In genomic region chr5:132260714-132261615, GRCh38 we compare ENCODE assay signal across 9 cellular contexts. TPM values are rescaled to one million over a fixed set of nuclear protein-coding genes. Genes with fewer than 3 reads are reported as not detected.
DNase-seq lines count a peak whose midpoint lies in the region; ATAC-seq and TF ChIP-seq lines count a peak whose summit lies in the region.
"Had no signal": no experiment of that assay in that cellular context is flagged by ENCODE, and none has a peak within 500 bp of the region (broad histone marks: within the 10 kb centered on the region; RNA-seq: fewer than 3 reads in every experiment).

No MANE protein-coding gene starts in this region.

- H3K36me3 ChIP-seq in right atrium auricular region: peaks cover 3% of the 10 kb centered on the region

- H3K9me3 ChIP-seq in right atrium auricular region: no peaks in the 10 kb centered on the region

- no peaks in the 10 kb centered on the region for H3K9me3 Mint-ChIP-seq in activated naive CD4-positive, alpha-beta T cell treated with anti-CD3 and anti-CD28 coated beads, Interleukin-2, amount 50 U/mL, for 72 hours

- no peaks in the 10 kb centered on the region for H3K27me3 ChIP-seq in right atrium auricular region

- no peaks in the 10 kb centered on the region for H3K36me3 Mint-ChIP-seq in activated naive CD4-positive, alpha-beta T cell treated with anti-CD3 and anti-CD28 coated beads, Interleukin-2, amount 50 U/mL, for 72 hours

- DNase-seq in HK-2 (ENCODE audit: unreplicated experiment) (peak; percentile 66), right atrium auricular region (ENCODE audit: low spot score) (peak; percentile 76), NCI-H446 (lab: John Stamatoyannopoulos, UW) (no peak), GDM1 (lab: John Stamatoyannopoulos, UW) (no peak), DMS153 treated with DMSO at 0.1 percent for 48 hours (lab: John Stamatoyannopoulos, UW; ENCODE audit: unreplicated experiment) (no peak)
- DNase-seq in activated naive CD4-positive, alpha-beta T cell treated with anti-CD3 and anti-CD28 coated beads, Interleukin-2, amount 50 U/mL, for 72 hours (ENCODE audit: low spot score in 2 of 2): peak; percentile 40 to 51
- peak; percentile 39 for DNase-seq in stimulated activated CD4-positive, alpha-beta T cell treated with anti-CD3 and anti-CD28 coated beads, Interleukin-4, amount 100 ng/mL, for 1 hour

- peaks cover 0 to 92% of the 10 kb centered on the region in 2 donors for H3K4me1 ChIP-seq in right atrium auricular region

- ATAC-seq in GM18868 (IDR thresholded peaks at IDR 0.05; ENCODE audit: unreplicated experiment): peak; percentile 68
- ATAC-seq in activated naive CD4-positive, alpha-beta T cell treated with anti-CD3 and anti-CD28 coated beads, Interleukin-2, amount 50 U/mL, for 72 hours: peak; percentile 43 to 77
- ATAC-seq: Panc1 had no signal

- H3K27ac ChIP-seq in right atrium auricular region: peak overlapping the region; percentile 93

- no peak for TF ChIP-seq CTCF in right atrium auricular region (IDR thresholded peaks at IDR 0.05)

- H3K27ac Mint-ChIP-seq in activated naive CD4-positive, alpha-beta T cell treated with anti-CD3 and anti-CD28 coated beads, Interleukin-2, amount 50 U/mL, for 72 hours: peak overlapping the region in 1 of 2 donors; percentile 36

- H3K4me3 ChIP-seq in right atrium auricular region: no peak overlapping the region

RNA-seq across cellular contexts. Expression of gene PDLIM4, which starts 3.5 kb away (rescaled TPM):
- not detected for total RNA-seq in activated naive CD4-positive, alpha-beta T cell treated with anti-CD3 and anti-CD28 coated beads, Interleukin-2, amount 50 U/mL, for 72 hours
- total RNA-seq in right atrium auricular region: 10 to 100 TPM; 13.4 to 96.7 TPM

RNA-seq across cellular contexts. Expression of gene SLC22A4, which starts 33.2 kb away (rescaled TPM):
- total RNA-seq in activated naive CD4-positive, alpha-beta T cell treated with anti-CD3 and anti-CD28 coated beads, Interleukin-2, amount 50 U/mL, for 72 hours: 1 to 10 TPM; 1.5 to 1.9 TPM
- total RNA-seq in right atrium auricular region: 1 to 10 TPM; 1.5 to 2.8 TPM

RNA-seq across cellular contexts. Expression of gene P4HA2, which starts 33.3 kb away (rescaled TPM):
- 10 to 100 TPM in 1 of 2 donors, under 1 TPM in 1; 0.91 to 21.6 TPM for total RNA-seq in activated naive CD4-positive, alpha-beta T cell treated with anti-CD3 and anti-CD28 coated beads, Interleukin-2, amount 50 U/mL, for 72 hours
- total RNA-seq in right atrium auricular region: 10 to 100 TPM; 60.5 to 65.4 TPM

Comparison
In these comparisons a context has a peak if more than half of its experiments do, and no peak if none do; other contexts are left out.
1. DNase-seq: peak in HK-2 (single experiment), activated naive CD4-positive, alpha-beta T cell treated with anti-CD3 and anti-CD28 coated beads, Interleukin-2, amount 50 U/mL, for 72 hours (2 of 2), right atrium auricular region (single experiment) and stimulated activated CD4-positive, alpha-beta T cell treated with anti-CD3 and anti-CD28 coated beads, Interleukin-4, amount 100 ng/mL, for 1 hour (single experiment); none in NCI-H446 (0 of 2), GDM1 (single experiment) and DMS153 treated with DMSO at 0.1 percent for 48 hours (single experiment).
2. RNA of gene PDLIM4, which starts 3.5 kb away (total RNA-seq): 13.4 to 96.7 TPM in right atrium auricular region; not detected in activated naive CD4-positive, alpha-beta T cell treated with anti-CD3 and anti-CD28 coated beads, Interleukin-2, amount 50 U/mL, for 72 hours; every median in the first group is over 10 times any median in the second.